ENCODE assay signal across 1 cellular context in genomic region chr18:30446605-30447004, GRCh38.
TF ChIP-seq lines count a peak whose summit lies in the region.

No MANE protein-coding gene starts in this region.

TF ChIP-seq in GM23338, 12 proteins besides CTCF, POLR2A, EP300 and RAD21 (continued from another document):
- TF ChIP-seq REST (IDR thresholded peaks at IDR 0.05; ENCODE audit: unreplicated experiment) (no peak), JUNB (IDR thresholded peaks at IDR 0.05; ENCODE audit: unreplicated experiment) (no peak), NANOG (IDR thresholded peaks at IDR 0.05; ENCODE audit: borderline replicate concordance) (no peak), ZNF331 (CRISPR knock-in tag; IDR thresholded peaks at IDR 0.05; ENCODE audit: low read depth) (no peak), ZNF462 (CRISPR knock-in tag; IDR thresholded peaks at IDR 0.05) (no peak), EZH2 (IDR thresholded peaks at IDR 0.05; ENCODE audit: low read depth, unreplicated experiment) (no peak)
TF ChIP-seq in GM23338: peak in this region for 0.
